9 cellular contexts compared by ENCODE assay signal in the genomic region with DNA sequence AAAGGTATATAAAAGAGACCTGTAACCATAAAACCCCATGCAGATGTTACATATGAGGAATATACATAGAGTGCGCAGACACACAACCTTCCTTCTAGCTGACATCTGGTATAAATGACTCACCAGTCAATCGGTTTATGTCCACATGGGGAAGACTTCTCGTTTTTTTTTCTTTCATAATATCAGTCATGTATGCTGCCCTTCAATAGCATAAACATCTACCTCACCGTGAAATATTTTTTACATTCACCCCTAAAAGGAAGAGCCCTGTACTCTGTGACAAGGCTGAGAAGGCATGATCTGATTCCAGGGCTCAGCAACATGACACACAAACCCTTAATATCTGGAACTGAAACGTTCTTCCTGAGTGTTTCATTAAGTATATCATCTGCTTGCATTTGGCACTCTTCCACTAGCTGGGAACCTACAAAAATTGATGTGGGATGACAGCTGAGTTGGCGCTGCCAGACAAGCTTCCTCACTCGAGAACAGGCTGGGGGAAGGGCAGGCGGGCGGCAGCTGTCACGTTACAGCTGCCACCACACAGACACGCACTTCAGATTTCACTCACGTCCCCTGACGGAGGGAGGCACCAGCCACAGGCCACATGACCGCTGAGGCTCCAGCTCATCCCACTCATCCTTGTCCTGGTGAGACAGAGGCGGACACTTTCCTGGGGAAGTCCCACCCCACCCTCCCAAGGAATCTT.
DNase-seq lines count a peak whose midpoint lies in the region; ATAC-seq and TF ChIP-seq lines count a peak whose summit lies in the region.
"Had no signal": no experiment of that assay in that cellular context is flagged by ENCODE, and none has a peak within 500 bp of the region (broad histone marks: within the 10 kb centered on the region; RNA-seq: fewer than 3 reads in every experiment).

No MANE protein-coding gene starts in this region.

- H3K4me3 Mint-ChIP-seq in activated CD4-positive, alpha-beta T cell treated with anti-CD3 and anti-CD28 coated beads for 36 hours = peak overlapping the region; percentile 16
- peak overlapping the region; percentile 36 for H3K4me3 Mint-ChIP-seq in osteocyte (ENCODE audit: unreplicated experiment)
- H3K4me3 Mint-ChIP-seq: activated naive CD8-positive, alpha-beta T cell had no signal

- no peak for TF ChIP-seq POLR2A in NB4 (IDR thresholded peaks at IDR 0.05; ENCODE audit: extremely low read depth, insufficient read length)

- peaks cover 7% of the 10 kb centered on the region for H3K27me3 Mint-ChIP-seq in activated CD4-positive, alpha-beta T cell treated with anti-CD3 and anti-CD28 coated beads for 36 hours
- no peaks in the 10 kb centered on the region for H3K27me3 Mint-ChIP-seq in osteocyte (ENCODE audit: unreplicated experiment)
- H3K27me3 Mint-ChIP-seq: activated naive CD8-positive, alpha-beta T cell had no signal

- H3K4me3 ChIP-seq in NB4 (ENCODE audit: low read depth, low read length) = no peak overlapping the region

- TF ChIP-seq CTCF in NB4 (IDR thresholded peaks at IDR 0.05; ENCODE audit: low read depth, low read length) = no peak
- TF ChIP-seq CTCF in osteocyte (IDR thresholded peaks at IDR 0.05) = no peak

- CTCF ChIA-PET in activated CD4-positive, alpha-beta T cell treated with anti-CD3 and anti-CD28 coated beads for 36 hours (lab: Charles Lee) = interaction anchor here (0.6 to 0.8 kb wide), 2 partner anchors 54 to 211 kb away, joined by 3 to 4 read pairs; no protein-coding TSS in a partner anchor

- peak; percentile 81 for DNase-seq in activated CD4-positive, alpha-beta T cell treated with anti-CD3 and anti-CD28 coated beads for 36 hours
- no peak for DNase-seq in activated CD4-positive, alpha-beta T cell treated with anti-CD3 and anti-CD28 coated beads, Interleukin-2, amount 50 U/mL, for 4 hours
- DNase-seq in NB4 (ENCODE audit: low read depth) = peak; percentile 76
- DNase-seq in UCSD-AML1 (lab: John Stamatoyannopoulos, UW; ENCODE audit: unreplicated experiment) = peak; percentile 70
- peak; percentile 47 for DNase-seq in fibroblast of the conjunctiva (ENCODE audit: low read depth)
- DNase-seq in osteocyte (ENCODE audit: extremely low spot score, unreplicated experiment) = no peak
- DNase-seq in dedifferentiated amniotic fluid mesenchymal stem cell (ENCODE audit: extremely low spot score) = no peak

- peak overlapping the region; percentile 74 for H3K27ac Mint-ChIP-seq in activated CD4-positive, alpha-beta T cell treated with anti-CD3 and anti-CD28 coated beads for 36 hours
- peak overlapping the region; percentile 84 for H3K27ac Mint-ChIP-seq in osteocyte (ENCODE audit: unreplicated experiment)
- H3K27ac Mint-ChIP-seq: activated naive CD8-positive, alpha-beta T cell had no signal

- H3K9me3 Mint-ChIP-seq in activated CD4-positive, alpha-beta T cell treated with anti-CD3 and anti-CD28 coated beads for 36 hours (ENCODE audit: low read depth) = no peaks in the 10 kb centered on the region
- H3K9me3 Mint-ChIP-seq in osteocyte (ENCODE audit: unreplicated experiment) = no peaks in the 10 kb centered on the region

- intact Hi-C loops in activated CD4-positive, alpha-beta T cell treated with anti-CD3 and anti-CD28 coated beads for 36 hours (cut with DNase I, micrococcal nuclease) = loop anchor here in 1 of 2 experiments (5.0 kb wide), 1 partner anchor 42 kb away; no protein-coding TSS in a partner anchor

- H3K36me3 Mint-ChIP-seq in activated CD4-positive, alpha-beta T cell treated with anti-CD3 and anti-CD28 coated beads for 36 hours (ENCODE audit: low read depth) = no peaks in the 10 kb centered on the region
- H3K36me3 Mint-ChIP-seq in osteocyte (ENCODE audit: unreplicated experiment) = no peaks in the 10 kb centered on the region
- H3K36me3 Mint-ChIP-seq: activated naive CD8-positive, alpha-beta T cell had no signal

- ATAC-seq in activated CD4-positive, alpha-beta T cell treated with anti-CD3 and anti-CD28 coated beads for 36 hours = peak; percentile 90
- ATAC-seq in HG02571 (IDR thresholded peaks at IDR 0.05; ENCODE audit: unreplicated experiment) = peak; percentile 85

- POLR2A ChIA-PET in activated CD4-positive, alpha-beta T cell treated with anti-CD3 and anti-CD28 coated beads for 36 hours (lab: Charles Lee) = no interaction called here

- peaks cover 18% of the 10 kb centered on the region for H3K4me1 Mint-ChIP-seq in activated CD4-positive, alpha-beta T cell treated with anti-CD3 and anti-CD28 coated beads for 36 hours
- peaks cover 58% of the 10 kb centered on the region for H3K4me1 Mint-ChIP-seq in osteocyte (ENCODE audit: unreplicated experiment)

Comparison
In these comparisons a context has a peak if more than half of its experiments do, and no peak if none do; other contexts are left out.
1. DNase-seq: peak in activated CD4-positive, alpha-beta T cell treated with anti-CD3 and anti-CD28 coated beads for 36 hours (single experiment), NB4 (single experiment), UCSD-AML1 (single experiment) and fibroblast of the conjunctiva (single experiment); none in activated CD4-positive, alpha-beta T cell treated with anti-CD3 and anti-CD28 coated beads, Interleukin-2, amount 50 U/mL, for 4 hours (0 of 2), osteocyte (single experiment) and dedifferentiated amniotic fluid mesenchymal stem cell (single experiment).